29 cellular contexts compared by ENCODE assay signal in the genomic region with DNA sequence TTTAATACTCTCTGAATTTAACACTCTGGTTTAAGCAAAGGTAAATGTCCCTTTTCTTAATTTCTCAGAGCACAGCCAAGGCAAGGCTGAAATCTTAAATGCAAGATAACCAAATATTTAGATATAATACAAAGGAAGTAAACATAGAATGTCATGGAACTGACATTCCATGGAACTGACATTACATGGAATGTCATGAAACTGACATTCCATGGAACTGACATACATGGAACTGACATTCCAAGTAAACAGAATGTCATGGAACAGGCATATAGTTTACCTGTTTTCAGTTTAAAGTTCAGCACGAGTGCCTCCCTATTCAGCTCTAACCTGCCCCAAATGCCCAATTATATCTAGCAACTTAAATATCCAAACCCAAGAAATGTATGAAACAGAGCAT.
"Had no signal": no experiment of that assay in that cellular context is flagged by ENCODE, and none has a peak within 500 bp of the region (broad histone marks: within the 10 kb centered on the region; RNA-seq: fewer than 3 reads in every experiment).

No MANE protein-coding gene starts in this region.

- H3K4me3 ChIP-seq: stomach, suprapubic skin, testis, thoracic aorta, thyroid gland, tibial artery, tibial nerve, transverse colon, upper lobe of left lung, upper lobe of right lung, uterus, vagina had no signal

- H3K9me3 Mint-ChIP-seq: stimulated activated effector memory CD8-positive, alpha-beta T cell treated with anti-CD3 and anti-CD28 coated beads, Interleukin-12 subunit alpha, Interleukin-12 subunit beta, amount 100 ng/mL, for 72 hours; stimulated activated memory B cell treated with anti-CD40 and anti-IgM and Interleukin-4, amounts not matched to agents 10 μg/mL and 1 μg/mL and 100 μg/mL, for 72 hours; stimulated activated naive B cell treated with anti-CD40 and anti-IgM and Interleukin-4, amounts not matched to agents 10 μg/mL and 1 μg/mL and 100 μg/mL, for 72 hours; stimulated activated naive CD8-positive, alpha-beta T cell treated with anti-CD3 and anti-CD28 coated beads, Interleukin-15, amount 100 ng/mL, for 72 hours; stimulated activated naive CD8-positive, alpha-beta T cell treated with anti-CD3 and anti-CD28 coated beads, Interleukin-15, Interleukin-2, amounts not matched to agents 100 ng/mL and 50 ng/mL, for 24 hours; type B pancreatic cell had no signal

- H3K36me3 ChIP-seq: stomach, suprapubic skin, thoracic aorta, thyroid gland, tibial artery, tibial nerve, transverse colon, upper lobe of left lung, upper lobe of right lung, uterus, vagina had no signal

- H3K9me3 ChIP-seq: stomach, suprapubic skin, testis, thoracic aorta, thyroid gland, tibial artery, tibial nerve, transverse colon, upper lobe of left lung, upper lobe of right lung, uterus, vagina had no signal

- H3K36me3 Mint-ChIP-seq: stimulated activated effector memory CD8-positive, alpha-beta T cell treated with anti-CD3 and anti-CD28 coated beads, Interleukin-12 subunit alpha, Interleukin-12 subunit beta, amount 100 ng/mL, for 72 hours; stimulated activated memory B cell treated with anti-CD40 and anti-IgM and Interleukin-4, amounts not matched to agents 10 μg/mL and 1 μg/mL and 100 μg/mL, for 72 hours; stimulated activated naive B cell treated with anti-CD40 and anti-IgM and Interleukin-4, amounts not matched to agents 10 μg/mL and 1 μg/mL and 100 μg/mL, for 72 hours; type B pancreatic cell had no signal

- H3K4me1 ChIP-seq: stomach, suprapubic skin, testis, thyroid gland, tibial artery, tibial nerve, transverse colon, upper lobe of left lung, upper lobe of right lung, uterus, vagina had no signal

- H3K27ac Mint-ChIP-seq: stimulated activated effector memory CD8-positive, alpha-beta T cell treated with anti-CD3 and anti-CD28 coated beads, Interleukin-12 subunit alpha, Interleukin-12 subunit beta, amount 100 ng/mL, for 72 hours; stimulated activated memory B cell treated with anti-CD40 and anti-IgM and Interleukin-4, amounts not matched to agents 10 μg/mL and 1 μg/mL and 100 μg/mL, for 72 hours; stimulated activated naive B cell treated with anti-CD40 and anti-IgM and Interleukin-4, amounts not matched to agents 10 μg/mL and 1 μg/mL and 100 μg/mL, for 72 hours; stimulated activated naive CD8-positive, alpha-beta T cell treated with anti-CD3 and anti-CD28 coated beads, Interleukin-15, amount 100 ng/mL, for 72 hours; stimulated activated naive CD8-positive, alpha-beta T cell treated with anti-CD3 and anti-CD28 coated beads, Interleukin-15, Interleukin-2, amounts not matched to agents 100 ng/mL and 50 ng/mL, for 24 hours; type B pancreatic cell had no signal

- ATAC-seq: stimulated activated effector memory CD8-positive, alpha-beta T cell treated with anti-CD3 and anti-CD28 coated beads, Interleukin-12 subunit alpha, Interleukin-12 subunit beta, amount 100 ng/mL, for 72 hours; stimulated activated memory B cell treated with anti-CD40 and anti-IgM and Interleukin-4, amounts not matched to agents 10 μg/mL and 1 μg/mL and 100 μg/mL, for 72 hours; stimulated activated naive B cell treated with anti-CD40 and anti-IgM and Interleukin-4, amounts not matched to agents 10 μg/mL and 1 μg/mL and 100 μg/mL, for 72 hours; stimulated activated naive CD8-positive, alpha-beta T cell treated with anti-CD3 and anti-CD28 coated beads, Interleukin-15, amount 100 ng/mL, for 72 hours; stimulated activated naive CD8-positive, alpha-beta T cell treated with anti-CD3 and anti-CD28 coated beads, Interleukin-15, Interleukin-2, amounts not matched to agents 100 U/mL and 50 U/mL, for 24 hours; upper lobe of right lung had no signal

- DNase-seq: stimulated activated CD4-positive, alpha-beta T cell treated with anti-CD3 and anti-CD28 coated beads, Interleukin-2, amount 100 ng/mL, for 48 hours; stimulated activated CD4-positive, alpha-beta T cell treated with anti-CD3 and anti-CD28 coated beads, Interleukin-4, amount 100 ng/mL, for 1 hour; stimulated activated CD4-positive, alpha-beta T cell treated with anti-CD3 and anti-CD28 coated beads, Interleukin-4, amount 100 ng/mL, for 24 hours; stimulated activated CD4-positive, alpha-beta T cell treated with anti-CD3 and anti-CD28 coated beads, Interleukin-4, amount 100 ng/mL, for 4 hours; stimulated activated CD8-positive, alpha-beta memory T cell treated with anti-CD3 and anti-CD28 coated beads, Interleukin-4, amount 100 ng/mL, for 48 hours; stimulated activated naive B cell treated with anti-CD40 and anti-IgM and Interleukin-4, amounts not matched to agents 10 μg/mL and 1 μg/mL and 100 μg/mL, for 72 hours; stimulated activated naive CD4-positive, alpha-beta T cell; stimulated activated naive CD4-positive, alpha-beta T cell treated with Interleukin-2 at 50 U/mL for 16 hours; stimulated activated naive CD8-positive, alpha-beta T cell treated with anti-CD3 and anti-CD28 coated beads, Interleukin-15, amount 100 ng/mL, for 72 hours; stimulated activated naive CD8-positive, alpha-beta T cell treated with anti-CD3 and anti-CD28 coated beads, Interleukin-15, Interleukin-2, amounts not matched to agents 100 U/mL and 50 U/mL, for 24 hours; stomach; substantia nigra; testis; thyroid gland; tibial artery; transverse colon; trophoblast cell; upper lobe of left lung; upper lobe of right lung; uterus had no signal

- H3K4me3 Mint-ChIP-seq: stimulated activated effector memory CD8-positive, alpha-beta T cell treated with anti-CD3 and anti-CD28 coated beads, Interleukin-12 subunit alpha, Interleukin-12 subunit beta, amount 100 ng/mL, for 72 hours; stimulated activated memory B cell treated with anti-CD40 and anti-IgM and Interleukin-4, amounts not matched to agents 10 μg/mL and 1 μg/mL and 100 μg/mL, for 72 hours; stimulated activated naive B cell treated with anti-CD40 and anti-IgM and Interleukin-4, amounts not matched to agents 10 μg/mL and 1 μg/mL and 100 μg/mL, for 72 hours; stimulated activated naive CD8-positive, alpha-beta T cell treated with anti-CD3 and anti-CD28 coated beads, Interleukin-15, amount 100 ng/mL, for 72 hours; stimulated activated naive CD8-positive, alpha-beta T cell treated with anti-CD3 and anti-CD28 coated beads, Interleukin-15, Interleukin-2, amounts not matched to agents 100 ng/mL and 50 ng/mL, for 24 hours; type B pancreatic cell had no signal

- FAIRE-seq: urothelium cell line had no signal

- H3K27me3 ChIP-seq: stomach, suprapubic skin, testis, thyroid gland, tibial artery, tibial nerve, transverse colon, upper lobe of left lung, upper lobe of right lung, uterus, vagina had no signal

- H3K27me3 Mint-ChIP-seq: stimulated activated memory B cell treated with anti-CD40 and anti-IgM and Interleukin-4, amounts not matched to agents 10 μg/mL and 1 μg/mL and 100 μg/mL, for 72 hours; type B pancreatic cell had no signal

- H3K27ac ChIP-seq: stomach, suprapubic skin, testis, thoracic aorta, thyroid gland, tibial artery, tibial nerve, transverse colon, upper lobe of left lung, upper lobe of right lung, uterus, vagina had no signal

- H3K4me1 Mint-ChIP-seq: stimulated activated effector memory CD8-positive, alpha-beta T cell treated with anti-CD3 and anti-CD28 coated beads, Interleukin-12 subunit alpha, Interleukin-12 subunit beta, amount 100 ng/mL, for 72 hours; stimulated activated memory B cell treated with anti-CD40 and anti-IgM and Interleukin-4, amounts not matched to agents 10 μg/mL and 1 μg/mL and 100 μg/mL, for 72 hours; stimulated activated naive B cell treated with anti-CD40 and anti-IgM and Interleukin-4, amounts not matched to agents 10 μg/mL and 1 μg/mL and 100 μg/mL, for 72 hours; stimulated activated naive CD8-positive, alpha-beta T cell treated with anti-CD3 and anti-CD28 coated beads, Interleukin-15, amount 100 ng/mL, for 72 hours had no signal
